ENCODE assay signal across 29 cellular contexts in the genomic region with DNA sequence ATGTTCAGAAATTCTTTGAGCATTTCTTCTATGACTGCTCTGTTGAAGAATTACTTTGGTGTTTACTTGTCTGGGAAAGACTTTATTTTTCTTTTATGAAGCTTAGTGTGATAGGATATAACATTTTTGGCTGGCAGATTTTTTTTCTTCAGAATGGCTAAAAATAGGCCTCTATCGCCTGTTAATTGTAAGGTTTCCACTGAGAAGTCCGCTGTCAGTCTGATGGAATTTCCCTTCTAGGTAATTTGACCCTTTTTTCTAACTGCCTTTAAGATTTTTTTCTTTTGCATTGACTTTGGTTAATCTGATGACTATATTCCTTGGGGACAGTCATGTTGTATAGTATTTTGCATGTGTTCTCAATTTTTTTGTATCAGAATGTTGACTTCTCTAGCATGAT.
"Had no signal": no experiment of that assay in that cellular context is flagged by ENCODE, and none has a peak within 500 bp of the region (broad histone marks: within the 10 kb centered on the region; RNA-seq: fewer than 3 reads in every experiment).

No MANE protein-coding gene starts in this region.

- H3K4me3 Mint-ChIP-seq: dendritic cell treated with granulocyte-macrophage colony-stimulating factor and Interleukin-4, amounts not matched to agents 40 ng/mL and 50 ng/mL, for 4 days; effector memory CD8-positive, alpha-beta T cell; endodermal cell had no signal

- H3K27ac Mint-ChIP-seq: dendritic cell treated with granulocyte-macrophage colony-stimulating factor and Interleukin-4, amounts not matched to agents 40 ng/mL and 50 ng/mL, for 4 days; effector memory CD8-positive, alpha-beta T cell; endodermal cell had no signal

- FAIRE-seq: endometrium, endothelial cell of umbilical vein, frontal cortex had no signal

- H3K36me3 ChIP-seq: colonic mucosa, esophagus muscularis mucosa, esophagus squamous epithelium, gastrocnemius medialis, gastroesophageal sphincter, heart left ventricle, heart right ventricle had no signal

- H3K4me2 ChIP-seq: hepatocyte had no signal

- H3K27me3 ChIP-seq: colonic mucosa, dorsolateral prefrontal cortex, esophagus muscularis mucosa, esophagus squamous epithelium, foreskin keratinocyte, gastrocnemius medialis, gastroesophageal sphincter, heart left ventricle, heart right ventricle, hepatocyte had no signal

- ATAC-seq: effector memory CD8-positive, alpha-beta T cell; esophagus mucosa; foreskin keratinocyte; gastrocnemius medialis; gastroesophageal sphincter; heart left ventricle; heart right ventricle had no signal

- H3K27ac ChIP-seq: colonic mucosa, coronary artery, dorsolateral prefrontal cortex, epithelial cell of prostate, esophagus muscularis mucosa, esophagus squamous epithelium, foreskin keratinocyte, gastrocnemius medialis, gastroesophageal sphincter, heart left ventricle, heart right ventricle, hepatocyte had no signal

- H3K4me3 ChIP-seq: colonic mucosa, coronary artery, dorsolateral prefrontal cortex, esophagus muscularis mucosa, esophagus squamous epithelium, gastrocnemius medialis, gastroesophageal sphincter, heart left ventricle, heart right ventricle, hepatocyte had no signal

- H3K4me1 Mint-ChIP-seq: endodermal cell had no signal

- H2AFZ ChIP-seq: hepatocyte had no signal

- H3K9me3 ChIP-seq: colonic mucosa, esophagus squamous epithelium, gastrocnemius medialis had no signal

- DNase-seq: colonic mucosa; cortex of kidney; dermis blood vessel endothelial cell; dorsolateral prefrontal cortex; effector CD4-positive, alpha-beta T cell; effector CD8-positive, alpha-beta T cell; effector memory CD4-positive, alpha-beta T cell; effector memory CD8-positive, alpha-beta T cell; endodermal cell; erythroblast; esophagus squamous epithelium; foreskin fibroblast; foreskin keratinocyte; foreskin melanocyte; gastrocnemius medialis; glutamatergic neuron; head of caudate nucleus; heart left ventricle; heart right ventricle had no signal

- H3K79me2 ChIP-seq: hepatocyte had no signal

- H3K27me3 Mint-ChIP-seq: dendritic cell treated with granulocyte-macrophage colony-stimulating factor and Interleukin-4, amounts not matched to agents 40 ng/mL and 50 ng/mL, for 4 days; effector memory CD8-positive, alpha-beta T cell had no signal

- H3K4me1 ChIP-seq: colonic mucosa, esophagus muscularis mucosa, esophagus squamous epithelium, foreskin keratinocyte, gastrocnemius medialis, gastroesophageal sphincter, heart left ventricle, heart right ventricle had no signal
